ENCODE assay signal across 18 cellular contexts in the genomic region with DNA sequence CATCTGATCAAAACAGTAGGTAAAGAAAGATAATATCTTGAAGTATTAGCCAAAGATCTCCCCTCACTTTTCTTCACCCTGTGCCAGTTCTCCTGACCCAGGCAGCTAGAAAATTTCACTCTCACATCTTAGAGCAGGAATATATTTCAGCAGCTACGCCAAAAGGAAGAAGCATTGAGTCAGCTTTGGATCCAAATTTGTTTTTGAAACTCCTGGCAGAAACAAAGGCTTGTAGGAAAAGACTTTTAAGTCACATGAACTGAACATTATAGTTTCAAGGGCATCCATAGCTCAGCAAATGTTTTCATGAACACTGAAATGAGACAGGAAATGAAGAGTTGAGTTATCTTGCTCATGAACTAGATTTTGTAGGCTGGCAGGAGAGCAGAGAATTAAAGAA.
DNase-seq lines count a peak whose midpoint lies in the region; ATAC-seq and TF ChIP-seq lines count a peak whose summit lies in the region.
"Had no signal": no experiment of that assay in that cellular context is flagged by ENCODE, and none has a peak within 500 bp of the region (broad histone marks: within the 10 kb centered on the region; RNA-seq: fewer than 3 reads in every experiment).

No MANE protein-coding gene starts in this region.

- POLR2A ChIA-PET in IMR-90 (lab: Charles Lee; ENCODE audit: unreplicated experiment) (no interaction called here), PC-3 (lab: Charles Lee; ENCODE audit: unreplicated experiment) (no interaction called here)

- no peak overlapping the region for H3K27ac ChIP-seq in IMR-90 (ENCODE audit: insufficient read depth, low read length)
- H3K27ac ChIP-seq in PC-3 (ENCODE audit: low read length), result no peak overlapping the region
- H3K27ac ChIP-seq: C4-2B had no signal

- peaks cover 2% of the 10 kb centered on the region; the same call in 1 of the 2 replicates for H3K4me1 ChIP-seq in IMR-90 (ENCODE audit: control insufficient read depth, insufficient read depth, low read length)
- no peaks in the 10 kb centered on the region for H3K4me1 ChIP-seq in PC-3 (ENCODE audit: insufficient read depth, low read length)

- ATAC-seq in IMR-90 (ENCODE audit: low read depth), result no peak
- ATAC-seq in HG03520 (IDR thresholded peaks at IDR 0.05; ENCODE audit: unreplicated experiment), result no peak
- no peak for ATAC-seq in natural killer cell
- ATAC-seq in PC-3, result no peak
- ATAC-seq: GM23338 had no signal

- H3K36me3 Mint-ChIP-seq in nephron (ENCODE audit: low read depth) (no peaks in the 10 kb centered on the region), natural killer cell (no peaks in the 10 kb centered on the region)
- H3K36me3 Mint-ChIP-seq: IgD-negative memory B cell had no signal

- H2BK15ac ChIP-seq in IMR-90 (ENCODE audit: low read depth, low read length), result no peak overlapping the region

- no peak overlapping the region for H2BK120ac ChIP-seq in IMR-90 (ENCODE audit: low read depth, low read length)

- no peak overlapping the region for H2AK9ac ChIP-seq in IMR-90 (replicated peaks; ENCODE audit: low read depth, low read length, poor library complexity)

- no peak overlapping the region for H3K4me2 ChIP-seq in IMR-90 (ENCODE audit: low read depth, low read length)
- H3K4me2 ChIP-seq in PC-3 (ENCODE audit: low read length), result no peak overlapping the region
- H3K4me2 ChIP-seq: GM23338 had no signal

- no peaks in the 10 kb centered on the region for H3K9me1 ChIP-seq in IMR-90 (ENCODE audit: insufficient read depth, low read length)

- H3K9me3 ChIP-seq in IMR-90 (ENCODE audit: control insufficient read depth, insufficient read depth, low read length) (no peaks in the 10 kb centered on the region), PC-3 (ENCODE audit: low read length) (no peaks in the 10 kb centered on the region)

- no peak overlapping the region for H3K4ac ChIP-seq in IMR-90 (ENCODE audit: low read depth, low read length)

- H2AFZ ChIP-seq in IMR-90 (replicated peaks; ENCODE audit: low read length, poor library complexity) (no peak overlapping the region), PC-3 (ENCODE audit: low read length) (no peak overlapping the region)
- H2AFZ ChIP-seq: GM23338 had no signal

- no peaks in the 10 kb centered on the region for H3K79me2 ChIP-seq in PC-3 (ENCODE audit: low read length)

- DNase-seq in IMR-90 (peak; percentile 11), fibroblast of gingiva (ENCODE audit: low read depth) (peak; percentile 29), fibroblast of the aortic adventitia (ENCODE audit: low read depth) (peak; percentile 59), natural killer cell (no peak), PC-3 (no peak)
- DNase-seq in activated CD8-positive, alpha-beta memory T cell treated with anti-CD3 and anti-CD28 coated beads for 24 hours, result no peak
- DNase-seq: ACHN; AML-193; CD4-positive, alpha-beta T cell; DMS153; DMS79; GDM1; HCEC 1CT had no signal

- dilution Hi-C loops in IMR-90 (cut with HindIII; ENCODE audit: low sequenced_read_pairs, unreplicated experiment), result no loop called here

- H3K4me1 Mint-ChIP-seq in nephron (peaks cover 11% of the 10 kb centered on the region), natural killer cell (no peaks in the 10 kb centered on the region)
- H3K4me1 Mint-ChIP-seq: GM23338 had no signal

- intact Hi-C loops in IMR-90 (cut with micrococcal nuclease) (no loop called here), natural killer cell (cut with micrococcal nuclease) (no loop called here), PC-3 (cut with micrococcal nuclease) (no loop called here)

- H3K9me3 Mint-ChIP-seq in nephron (no peaks in the 10 kb centered on the region), natural killer cell (peaks cover 0 to 9% of the 10 kb centered on the region in 2 donors)
- H3K9me3 Mint-ChIP-seq: CD4-positive, alpha-beta T cell; GM23338 had no signal

- TF ChIP-seq RAD21 in IMR-90 (IDR thresholded peaks at IDR 0.05; ENCODE audit: low read length), result no peak

- H3K27ac Mint-ChIP-seq in nephron, result peak overlapping the region in 2 of 3 experiments; percentile 14 to 32
- H3K27ac Mint-ChIP-seq in natural killer cell, result no peak overlapping the region
- H3K27ac Mint-ChIP-seq: CD4-positive, alpha-beta T cell; GM23338; IgD-negative memory B cell had no signal

- no peak overlapping the region for H2BK20ac ChIP-seq in IMR-90 (ENCODE audit: low read depth, low read length)

- TF ChIP-seq CTCF in IMR-90 (conservative IDR thresholded peaks at IDR 0.05; ENCODE audit: low read depth, low read length), result no peak
- no peak for TF ChIP-seq CTCF in fibroblast of the aortic adventitia (IDR thresholded peaks at IDR 0.05; ENCODE audit: insufficient read depth, low read length)
- no peak for TF ChIP-seq CTCF in nephron (IDR thresholded peaks at IDR 0.05; ENCODE audit: unreplicated experiment in 3 of 3)
- no peak for TF ChIP-seq CTCF in natural killer cell (IDR thresholded peaks at IDR 0.05)
- TF ChIP-seq CTCF in PC-3 (conservative IDR thresholded peaks at IDR 0.05; ENCODE audit: low read depth, low read length), result no peak

- no peak overlapping the region for H3K9ac ChIP-seq in IMR-90 (ENCODE audit: low read depth, low read length)
- H3K9ac ChIP-seq in PC-3 (ENCODE audit: low read length), result no peak overlapping the region

- H3K14ac ChIP-seq in IMR-90 (replicated peaks; ENCODE audit: low read depth, low read length), result no peak overlapping the region

- in situ Hi-C loops in IMR-90 (cut with MboI; ENCODE audit: low sequenced_read_pairs), result no loop called here

- no peak overlapping the region for H3K23ac ChIP-seq in IMR-90 (ENCODE audit: low read depth, low read length)

- H2AK5ac ChIP-seq in IMR-90 (ENCODE audit: low read depth, low read length), result no peak overlapping the region

- H3K27me3 Mint-ChIP-seq in nephron (ENCODE audit: low read depth) (peaks cover 5% of the 10 kb centered on the region), natural killer cell (ENCODE audit: low read depth in 2 of 2) (no peaks in the 10 kb centered on the region)

- no peaks in the 10 kb centered on the region for H3F3A ChIP-seq in PC-3 (ENCODE audit: low read length, unreplicated experiment)

- no peaks in the 10 kb centered on the region for H3K9me2 ChIP-seq in PC-3 (replicated peaks; ENCODE audit: low read length)

- no peak overlapping the region for H3K18ac ChIP-seq in IMR-90 (ENCODE audit: low read depth, low read length)

- H2BK5ac ChIP-seq in IMR-90 (ENCODE audit: low read depth, low read length, poor library complexity, severe bottlenecking), result no peak overlapping the region

- H3K4me3 Mint-ChIP-seq in nephron (no peak overlapping the region), natural killer cell (no peak overlapping the region)
- H3K4me3 Mint-ChIP-seq: CD4-positive, alpha-beta T cell; GM23338; IgD-negative memory B cell had no signal

- CTCF ChIA-PET in IMR-90 (lab: Yijun Ruan, JAX), result no interaction called here
- CTCF ChIA-PET in PC-3 (lab: Charles Lee), result no interaction called here

- H3K4me3 ChIP-seq in IMR-90 (ENCODE audit: insufficient read depth, low read depth, low read length) (no peak overlapping the region), fibroblast of the aortic adventitia (ENCODE audit: low read depth, low read length) (no peak overlapping the region), PC-3 (ENCODE audit: low read length) (no peak overlapping the region)
- H3K4me3 ChIP-seq: GM23338 had no signal

- H4K8ac ChIP-seq in IMR-90 (ENCODE audit: low read depth in 2 of 2, low read length in 2 of 2), result no peak overlapping the region

- H3K36me3 ChIP-seq in IMR-90 (ENCODE audit: control insufficient read depth, insufficient read depth, low read length) (no peaks in the 10 kb centered on the region), PC-3 (ENCODE audit: low read depth, low read length) (no peaks in the 10 kb centered on the region)

- no peak for TF ChIP-seq POLR2A in IMR-90 (IDR thresholded peaks at IDR 0.05; ENCODE audit: low read depth, low read length)

- H3K79me1 ChIP-seq in IMR-90 (ENCODE audit: low read depth in 1 of 2, low read length in 2 of 2), result no peaks in the 10 kb centered on the region

- no CpG with 5 or more reads among the region's 1 CpG for WGBS in IMR-90 (ENCODE audit: extremely low coverage in 2 of 2, insufficient read length in 1 of 2), 2 experiments

- H4K20me1 ChIP-seq in IMR-90 (ENCODE audit: insufficient read depth, low read length) (no peaks in the 10 kb centered on the region), PC-3 (ENCODE audit: low read length) (no peaks in the 10 kb centered on the region)

- H3K56ac ChIP-seq in IMR-90 (ENCODE audit: extremely low read depth, insufficient read depth, low read length), result no peak overlapping the region

- H3K27me3 ChIP-seq in IMR-90 (ENCODE audit: control insufficient read depth, insufficient read depth, low read length) (no peaks in the 10 kb centered on the region; the same call in 1 of the 2 replicates), PC-3 (ENCODE audit: low read length) (peaks cover 40% of the 10 kb centered on the region)

- no peak overlapping the region for H4K5ac ChIP-seq in IMR-90 (ENCODE audit: low read depth, low read length)

- BruUV-seq in IMR-90 (replicated peaks; lab: Mats Ljungman, UMichigan) (no TSS peak), PC-3 (replicated peaks; lab: Mats Ljungman, UMichigan) (no TSS peak)

- H4K91ac ChIP-seq in IMR-90 (ENCODE audit: insufficient read depth, low read depth, low read length), result no peak overlapping the region

TF ChIP-seq in IMR-90, 13 proteins besides CTCF, POLR2A, EP300 and RAD21 (continues in another document):
- no peak for TF ChIP-seq RFX5 (IDR thresholded peaks at IDR 0.05; ENCODE audit: low read depth, low read length)
- TF ChIP-seq MAZ (IDR thresholded peaks at IDR 0.05; ENCODE audit: borderline replicate concordance, low read depth, low read length), result no peak
- TF ChIP-seq, protein P1, sequence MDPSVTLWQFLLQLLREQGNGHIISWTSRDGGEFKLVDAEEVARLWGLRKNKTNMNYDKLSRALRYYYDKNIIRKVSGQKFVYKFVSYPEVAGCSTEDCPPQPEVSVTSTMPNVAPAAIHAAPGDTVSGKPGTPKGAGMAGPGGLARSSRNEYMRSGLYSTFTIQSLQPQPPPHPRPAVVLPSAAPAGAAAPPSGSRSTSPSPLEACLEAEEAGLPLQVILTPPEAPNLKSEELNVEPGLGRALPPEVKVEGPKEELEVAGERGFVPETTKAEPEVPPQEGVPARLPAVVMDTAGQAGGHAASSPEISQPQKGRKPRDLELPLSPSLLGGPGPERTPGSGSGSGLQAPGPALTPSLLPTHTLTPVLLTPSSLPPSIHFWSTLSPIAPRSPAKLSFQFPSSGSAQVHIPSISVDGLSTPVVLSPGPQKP (IDR thresholded peaks at IDR 0.05; ENCODE audit: borderline replicate concordance, low read depth, low read length), result no peak
- TF ChIP-seq FOS (IDR thresholded peaks at IDR 0.05; ENCODE audit: low read depth, low read length), result no peak
- TF ChIP-seq MXI1 (IDR thresholded peaks at IDR 0.05; ENCODE audit: borderline replicate concordance, low read depth, low read length), result no peak
- TF ChIP-seq MAFK (IDR thresholded peaks at IDR 0.05; ENCODE audit: low read depth, low read length), result no peak
- no peak for TF ChIP-seq RCOR1 (IDR thresholded peaks at IDR 0.05; ENCODE audit: insufficient replicate concordance, low read length)
- TF ChIP-seq CEBPB (IDR thresholded peaks at IDR 0.05; ENCODE audit: low read depth, low read length), result no peak
- TF ChIP-seq BHLHE40 (IDR thresholded peaks at IDR 0.05; ENCODE audit: low read depth, low read length), result no peak

Comparison
In these comparisons a context has a peak if more than half of its experiments do, and no peak if none do; other contexts are left out.
1. DNase-seq: peak in IMR-90 (single experiment), fibroblast of gingiva (single experiment) and fibroblast of the aortic adventitia (single experiment); none in natural killer cell (single experiment), PC-3 (single experiment) and activated CD8-positive, alpha-beta memory T cell treated with anti-CD3 and anti-CD28 coated beads for 24 hours (single experiment).
2. H3K27ac Mint-ChIP-seq: peak in nephron (2 of 3); none in natural killer cell (0 of 2).